24 cellular contexts compared by ENCODE assay signal in genomic region chr13:51001335-51001734, GRCh38.
DNase-seq lines count a peak whose midpoint lies in the region; ATAC-seq, FAIRE-seq and TF ChIP-seq lines count a peak whose summit lies in the region.
"Had no signal": no experiment of that assay in that cellular context is flagged by ENCODE, and none has a peak within 500 bp of the region (broad histone marks: within the 10 kb centered on the region; RNA-seq: fewer than 3 reads in every experiment).

No MANE protein-coding gene starts in this region.

- H2BK5ac ChIP-seq in H1 (ENCODE audit: low read depth, low read length) (no peak overlapping the region), neuronal stem cell (ENCODE audit: low read length) (no peak overlapping the region)

- no peak overlapping the region for H3K23ac ChIP-seq in H1 (ENCODE audit: insufficient read length)
- no peak overlapping the region for H3K23ac ChIP-seq in neuronal stem cell (ENCODE audit: low read depth, low read length, poor library complexity)

- H3K4me1 Mint-ChIP-seq in stimulated activated naive CD8-positive, alpha-beta T cell treated with anti-CD3 and anti-CD28 coated beads, Interleukin-15, amount 100 ng/mL, for 72 hours = no peaks in the 10 kb centered on the region
- peaks cover 4% of the 10 kb centered on the region for H3K4me1 Mint-ChIP-seq in progenitor cell of endocrine pancreas (ENCODE audit: low read depth)
- H3K4me1 Mint-ChIP-seq: CD8-positive, alpha-beta memory T cell had no signal

- H3K27ac ChIP-seq in H1 (ENCODE audit: low read depth, low read length) = no peak overlapping the region
- no peak overlapping the region for H3K27ac ChIP-seq in neuronal stem cell (replicated peaks; ENCODE audit: low read length)
- no peak overlapping the region for H3K27ac ChIP-seq in esophagus squamous epithelium
- H3K27ac ChIP-seq: A549; BLaER1 treated with 17β-estradiol and CSF1 and Interleukin-3, amounts not matched to agents 10 nM and 100 nM had no signal

- no peaks in the 10 kb centered on the region for H3K79me2 ChIP-seq in H1 (ENCODE audit: control insufficient read depth in 1 of 2, insufficient read depth in 2 of 2, low read length in 2 of 2)

- H2BK15ac ChIP-seq in H1 (ENCODE audit: low read length) (0 out of 2 replicates have a peak overlapping the region, but pooled peaks have one; percentile 31), neuronal stem cell (ENCODE audit: low read length) (no peak overlapping the region)

- TF ChIP-seq EP300 in H1 (IDR thresholded peaks at IDR 0.05; ENCODE audit: borderline replicate concordance in 1 of 2, low read depth in 2 of 2, low read length in 2 of 2) = no peak

- H3K4me3 ChIP-seq in H1 (ENCODE audit: extremely low read depth in 1 of 4, insufficient read depth in 2 of 4, low read depth in 3 of 4, low read length in 4 of 4) (no peak overlapping the region), neuronal stem cell (ENCODE audit: low read length in 2 of 2) (no peak overlapping the region), esophagus squamous epithelium (no peak overlapping the region)
- H3K4me3 ChIP-seq: A549; BLaER1 treated with 17β-estradiol and CSF1 and Interleukin-3, amounts not matched to agents 10 nM and 100 nM; GM23338; HAP-1 had no signal

- no peaks in the 10 kb centered on the region for H4K20me1 ChIP-seq in H1 (replicated peaks in 1 of 2; ENCODE audit: control insufficient read depth in 1 of 2, insufficient read depth in 2 of 2, low read length in 2 of 2)
- H4K20me1 ChIP-seq: BLaER1 treated with 17β-estradiol and CSF1 and Interleukin-3, amounts not matched to agents 10 nM and 100 nM had no signal

- no peak overlapping the region; the same call in 1 of the 2 replicates for H3K18ac ChIP-seq in H1 (ENCODE audit: extremely low read depth, low read length)
- peak overlapping the region; percentile 61 for H3K18ac ChIP-seq in neuronal stem cell (ENCODE audit: low read length)

- no peak for DNase-seq in stimulated activated naive CD8-positive, alpha-beta T cell treated with anti-CD3 and anti-CD28 coated beads, Interleukin-15, Interleukin-2, amounts not matched to agents 100 U/mL and 50 U/mL, for 24 hours
- no peak for DNase-seq in stimulated activated naive CD8-positive, alpha-beta T cell treated with anti-CD3 and anti-CD28 coated beads, Interleukin-15, amount 100 ng/mL, for 72 hours
- DNase-seq in H1 (ENCODE audit: low read depth in 1 of 2, low spot score in 2 of 2) = no peak
- no peak for DNase-seq in neuronal stem cell (ENCODE audit: low spot score)
- DNase-seq in esophagus squamous epithelium (lab: John Stamatoyannopoulos, UW) = no peak
- DNase-seq in DMS53 (lab: John Stamatoyannopoulos, UW) = no peak
- no peak for DNase-seq in progenitor cell of endocrine pancreas (ENCODE audit: low spot score, unreplicated experiment)
- DNase-seq: 8988T; ACHN; AML-193; BE2C; CD4-positive, alpha-beta T cell; CD8-positive, alpha-beta memory T cell; GF-D8 had no signal

- H2AFZ ChIP-seq in H1 (ENCODE audit: low read length) = no peak overlapping the region
- H2AFZ ChIP-seq in neuronal stem cell (ENCODE audit: low read length) = no peak overlapping the region
- H2AFZ ChIP-seq: GM23338 had no signal

- FAIRE-seq in H1 (lab: Jason Lieb, UNC) = no peak
- FAIRE-seq: A549, D721Med, GM12891, GM18507, H54 had no signal

- no peak for TF ChIP-seq RAD21 in H1 (IDR thresholded peaks at IDR 0.05 in 1 of 2, conservative IDR thresholded peaks at IDR 0.05 in 1 of 2; ENCODE audit: low read depth in 2 of 2, low read length in 2 of 2)

- H2BK20ac ChIP-seq in H1 (ENCODE audit: low read length) = no peak overlapping the region

- H4K8ac ChIP-seq in H1 (ENCODE audit: extremely low read depth, insufficient read depth, low read length) = no peak overlapping the region
- no peak overlapping the region for H4K8ac ChIP-seq in neuronal stem cell (ENCODE audit: low read depth, low read length)

- TF ChIP-seq CTCF in H1 (IDR thresholded peaks at IDR 0.05; ENCODE audit: control extremely low read depth in 1 of 3, insufficient read depth in 1 of 3, low read depth in 1 of 3, low read length in 3 of 3) (no peak), esophagus squamous epithelium (IDR thresholded peaks at IDR 0.05) (no peak), progenitor cell of endocrine pancreas (IDR thresholded peaks at IDR 0.05; ENCODE audit: unreplicated experiment) (no peak)

- H4K5ac ChIP-seq in H1 (ENCODE audit: insufficient read length, low read depth, low read length) = no peak overlapping the region

- no peak overlapping the region; the same call in 1 of the 2 replicates for H2BK12ac ChIP-seq in H1 (ENCODE audit: low read depth, low read length)
- no peak overlapping the region for H2BK12ac ChIP-seq in neuronal stem cell (ENCODE audit: low read length)

- H3K36me3 ChIP-seq in H1 (ENCODE audit: control insufficient read depth in 2 of 4, insufficient read depth in 4 of 4, low read length in 3 of 4) = no peaks in the 10 kb centered on the region
- no peaks in the 10 kb centered on the region for H3K36me3 ChIP-seq in neuronal stem cell (replicated peaks in 1 of 2; ENCODE audit: control insufficient read depth in 2 of 2, insufficient read depth in 2 of 2, low read length in 2 of 2)
- no peaks in the 10 kb centered on the region for H3K36me3 ChIP-seq in esophagus squamous epithelium
- H3K36me3 ChIP-seq: BE2C; BLaER1 treated with 17β-estradiol and CSF1 and Interleukin-3, amounts not matched to agents 10 nM and 100 nM; HAP-1 had no signal

- H3K4me1 ChIP-seq in H1 (replicated peaks in 1 of 4; ENCODE audit: control insufficient read depth in 3 of 4, insufficient read depth in 4 of 4, low read length in 3 of 4) (peaks cover 6 to 14% (median 10%) of the 10 kb centered on the region in 4 experiments; a peak in 6 of 7 replicates), neuronal stem cell (ENCODE audit: control insufficient read depth in 2 of 2, insufficient read depth in 1 of 2, low read depth in 1 of 2, low read length in 2 of 2) (peaks cover 5 to 15% of the 10 kb centered on the region in 2 donors), esophagus squamous epithelium (peaks cover 3 to 26% (median 12%) of the 10 kb centered on the region in 3 donors)
- H3K4me1 ChIP-seq: A549, BE2C had no signal

- no peak overlapping the region for H3K27ac Mint-ChIP-seq in stimulated activated naive CD8-positive, alpha-beta T cell treated with anti-CD3 and anti-CD28 coated beads, Interleukin-15, amount 100 ng/mL, for 72 hours
- H3K27ac Mint-ChIP-seq in progenitor cell of endocrine pancreas = no peak overlapping the region
- H3K27ac Mint-ChIP-seq: CD14-positive monocyte; CD4-positive, alpha-beta T cell; CD8-positive, alpha-beta memory T cell; GM23338; HFFc6 had no signal

- H4K91ac ChIP-seq in H1 (replicated peaks; ENCODE audit: insufficient read length, low read length) (no peak overlapping the region), neuronal stem cell (ENCODE audit: low read depth, low read length, poor library complexity) (no peak overlapping the region)

- H3K79me1 ChIP-seq in H1 (ENCODE audit: low read depth, low read length) (no peaks in the 10 kb centered on the region), neuronal stem cell (ENCODE audit: low read depth, low read length) (no peaks in the 10 kb centered on the region)

- no peak for TF ChIP-seq POLR2A in H1 (IDR thresholded peaks at IDR 0.05; ENCODE audit: control extremely low read depth in 1 of 2, low read depth in 2 of 2, low read length in 2 of 2)
- no peak for TF ChIP-seq POLR2A in esophagus squamous epithelium (IDR thresholded peaks at IDR 0.05)

- ATAC-seq in stimulated activated naive CD8-positive, alpha-beta T cell treated with anti-CD3 and anti-CD28 coated beads, Interleukin-15, Interleukin-2, amounts not matched to agents 100 U/mL and 50 U/mL, for 24 hours = peak; percentile 14
- no peak for ATAC-seq in stimulated activated naive CD8-positive, alpha-beta T cell treated with anti-CD3 and anti-CD28 coated beads, Interleukin-15, amount 100 ng/mL, for 72 hours
- ATAC-seq: A549 had no signal

- H3K23me2 ChIP-seq in H1 (ENCODE audit: low read depth, low read length) = no peaks in the 10 kb centered on the region

- H3K4me2 ChIP-seq in H1 (ENCODE audit: insufficient read depth in 1 of 2, low read depth in 2 of 2, low read length in 2 of 2) (no peak overlapping the region), neuronal stem cell (ENCODE audit: insufficient read depth, low read length, poor library complexity, severe bottlenecking) (no peak overlapping the region)
- H3K4me2 ChIP-seq: A549; BLaER1 treated with 17β-estradiol and CSF1 and Interleukin-3, amounts not matched to agents 10 nM and 100 nM had no signal

- no peak overlapping the region for H2BK120ac ChIP-seq in H1 (replicated peaks; ENCODE audit: low read depth, low read length)
- peak overlapping the region; percentile 12 for H2BK120ac ChIP-seq in neuronal stem cell (ENCODE audit: low read depth, low read length)

- no peaks in the 10 kb centered on the region for H3K36me3 Mint-ChIP-seq in progenitor cell of endocrine pancreas (ENCODE audit: insufficient read depth)

- H3K4ac ChIP-seq in H1 (replicated peaks; ENCODE audit: insufficient read length, low read depth, low read length) (no peak overlapping the region), neuronal stem cell (ENCODE audit: low read length) (no peak overlapping the region)

- no peaks in the 10 kb centered on the region for H3K9me3 ChIP-seq in H1 (ENCODE audit: insufficient read depth in 2 of 2, low read depth in 1 of 2, low read length in 1 of 2)
- no peaks in the 10 kb centered on the region for H3K9me3 ChIP-seq in neuronal stem cell (replicated peaks in 1 of 2; ENCODE audit: control insufficient read depth in 2 of 2, insufficient read depth in 1 of 2, low read depth in 1 of 2, low read length in 2 of 2)
- no peaks in the 10 kb centered on the region for H3K9me3 ChIP-seq in esophagus squamous epithelium
- H3K9me3 ChIP-seq: A549, BE2C, HAP-1 had no signal

- H3K9ac ChIP-seq in H1 (replicated peaks in 1 of 4; ENCODE audit: extremely low read depth in 1 of 4, low read depth in 3 of 4, low read length in 3 of 4) = no peak overlapping the region
- no peak overlapping the region for H3K9ac ChIP-seq in neuronal stem cell (ENCODE audit: low read depth, low read length, poor library complexity)
- H3K9ac ChIP-seq: BLaER1 treated with 17β-estradiol and CSF1 and Interleukin-3, amounts not matched to agents 10 nM and 100 nM had no signal

- peaks cover 13% of the 10 kb centered on the region for H3K27me3 Mint-ChIP-seq in stimulated activated naive CD8-positive, alpha-beta T cell treated with anti-CD3 and anti-CD28 coated beads, Interleukin-15, amount 100 ng/mL, for 72 hours
- peaks cover 18% of the 10 kb centered on the region for H3K27me3 Mint-ChIP-seq in progenitor cell of endocrine pancreas

- no peak overlapping the region for H3K14ac ChIP-seq in H1 (ENCODE audit: insufficient read length)
- no peak overlapping the region for H3K14ac ChIP-seq in neuronal stem cell (ENCODE audit: low read length)

- no peak overlapping the region for H3K56ac ChIP-seq in H1 (replicated peaks; ENCODE audit: insufficient read length, low read depth, low read length)

- intact Hi-C loops in esophagus squamous epithelium (cut with DNase I) = no loop called here

- H3K27me3 ChIP-seq in H1 (replicated peaks in 1 of 4; ENCODE audit: control insufficient read depth in 3 of 4, extremely low read depth in 1 of 4, insufficient read depth in 3 of 4, low read length in 3 of 4) (no peaks in the 10 kb centered on the region; a peak in 1 of 7 replicates), neuronal stem cell (ENCODE audit: control insufficient read depth in 3 of 3, insufficient read depth in 3 of 3, low read depth in 1 of 3, low read length in 3 of 3) (peaks cover 0 to 58% (median 0%) of the 10 kb centered on the region in 3 experiments), esophagus squamous epithelium (peaks cover 0 to 8% (median 0%) of the 10 kb centered on the region in 4 donors)
- H3K27me3 ChIP-seq: BE2C; BLaER1 treated with 17β-estradiol and CSF1 and Interleukin-3, amounts not matched to agents 10 nM and 100 nM had no signal

- 76% methylated on average over 8 of the region's 8 CpGs; no CpG with 5 or more reads in 1 of the 2 experiments for WGBS in H1 (ENCODE audit: extremely low coverage in 1 of 2, insufficient coverage in 1 of 2, insufficient read length in 1 of 2, insufficient replicate concordance in 2 of 2, low coverage in 1 of 2, low lambda C conversion rate in 2 of 2, missing lambda C conversion rate in 1 of 2), 2 experiments
- WGBS in neuronal stem cell (ENCODE audit: extremely low coverage in 2 of 2, insufficient read length in 2 of 2, insufficient replicate concordance in 1 of 2), 2 donors = no CpG with 5 or more reads among the region's 8 CpGs
- WGBS in esophagus squamous epithelium, 2 donors = 67 to 75% methylated on average over 6 of the region's 8 CpGs

- no peak overlapping the region for H2AK5ac ChIP-seq in H1 (ENCODE audit: low read depth, low read length)
- peak overlapping the region; percentile 66 for H2AK5ac ChIP-seq in neuronal stem cell (ENCODE audit: low read depth, low read length)

- H3K4me3 Mint-ChIP-seq in stimulated activated naive CD8-positive, alpha-beta T cell treated with anti-CD3 and anti-CD28 coated beads, Interleukin-15, amount 100 ng/mL, for 72 hours = no peak overlapping the region
- H3K4me3 Mint-ChIP-seq in progenitor cell of endocrine pancreas (ENCODE audit: low read depth) = no peak overlapping the region
- H3K4me3 Mint-ChIP-seq: CD14-positive monocyte; CD4-positive, alpha-beta T cell; CD8-positive, alpha-beta memory T cell; GM23338; HFFc6 had no signal

- POLR2A ChIA-PET in H1 (lab: Charles Lee; ENCODE audit: partially characterized antibody) = interaction anchor here (1.7 kb wide), 1 partner anchor 12 kb away, joined by 6 read pairs; no protein-coding TSS in a partner anchor

- CTCF ChIA-PET in H1 (lab: Charles Lee; ENCODE audit: partially characterized antibody) = interaction anchor here (1.2 to 1.3 kb wide), 2 partner anchors 9 to 31 kb away, joined by 3 to 5 read pairs; no protein-coding TSS in a partner anchor

- H3K9me3 Mint-ChIP-seq in stimulated activated naive CD8-positive, alpha-beta T cell treated with anti-CD3 and anti-CD28 coated beads, Interleukin-15, amount 100 ng/mL, for 72 hours = no peaks in the 10 kb centered on the region
- no peaks in the 10 kb centered on the region for H3K9me3 Mint-ChIP-seq in progenitor cell of endocrine pancreas (ENCODE audit: low read depth)
- H3K9me3 Mint-ChIP-seq: CD4-positive, alpha-beta T cell; CD8-positive, alpha-beta memory T cell; GM23338; HFFc6 had no signal
